ENCODE assay signal across 8 cellular contexts in the genomic region with DNA sequence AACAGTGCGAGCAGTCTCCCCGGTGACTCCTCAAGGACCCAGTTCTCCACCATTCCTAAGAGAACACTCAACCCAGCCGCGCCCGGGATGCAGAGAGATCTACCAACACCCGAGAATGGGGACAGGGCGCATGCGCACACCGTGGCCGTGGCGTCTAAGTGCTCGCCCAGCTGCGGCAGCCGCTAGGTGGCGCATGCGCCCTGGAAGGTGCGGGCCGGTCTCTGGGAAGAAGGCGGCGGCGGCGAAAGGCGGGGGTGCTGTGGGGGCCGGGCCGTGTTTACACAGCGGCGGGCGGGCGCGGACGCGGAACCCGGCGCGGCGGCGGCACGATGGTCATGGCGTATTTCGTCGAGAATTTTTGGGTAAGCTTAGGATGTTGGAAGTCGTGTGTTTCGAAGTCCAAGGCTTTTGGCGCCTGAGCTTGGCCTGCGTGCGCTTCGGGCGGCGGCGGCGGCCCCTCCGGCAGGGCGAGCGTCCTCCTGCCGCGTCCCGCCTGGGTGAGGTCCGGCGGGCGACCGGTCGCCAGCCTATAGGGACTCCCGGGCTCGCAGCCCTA. TPM values are rescaled to one million over a fixed set of nuclear protein-coding genes. Genes with fewer than 3 reads are reported as not detected.
DNase-seq lines count a peak whose midpoint lies in the region; ATAC-seq and TF ChIP-seq lines count a peak whose summit lies in the region.

A gene with protein sequence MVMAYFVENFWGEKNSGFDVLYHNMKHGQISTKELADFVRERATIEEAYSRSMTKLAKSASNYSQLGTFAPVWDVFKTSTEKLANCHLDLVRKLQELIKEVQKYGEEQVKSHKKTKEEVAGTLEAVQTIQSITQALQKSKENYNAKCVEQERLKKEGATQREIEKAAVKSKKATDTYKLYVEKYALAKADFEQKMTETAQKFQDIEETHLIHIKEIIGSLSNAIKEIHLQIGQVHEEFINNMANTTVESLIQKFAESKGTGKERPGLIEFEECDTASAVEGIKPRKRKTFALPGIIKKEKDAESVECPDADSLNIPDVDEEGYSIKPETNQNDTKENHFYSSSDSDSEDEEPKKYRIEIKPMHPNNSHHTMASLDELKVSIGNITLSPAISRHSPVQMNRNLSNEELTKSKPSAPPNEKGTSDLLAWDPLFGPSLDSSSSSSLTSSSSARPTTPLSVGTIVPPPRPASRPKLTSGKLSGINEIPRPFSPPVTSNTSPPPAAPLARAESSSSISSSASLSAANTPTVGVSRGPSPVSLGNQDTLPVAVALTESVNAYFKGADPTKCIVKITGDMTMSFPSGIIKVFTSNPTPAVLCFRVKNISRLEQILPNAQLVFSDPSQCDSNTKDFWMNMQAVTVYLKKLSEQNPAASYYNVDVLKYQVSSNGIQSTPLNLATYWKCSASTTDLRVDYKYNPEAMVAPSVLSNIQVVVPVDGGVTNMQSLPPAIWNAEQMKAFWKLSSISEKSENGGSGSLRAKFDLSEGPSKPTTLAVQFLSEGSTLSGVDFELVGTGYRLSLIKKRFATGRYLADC (plus strand): TSS at position 274 of the 556 bp plus-strand sequence. CDS start 56 bp downstream, at position 330.

- H3K79me2 ChIP-seq in SK-N-SH (ENCODE audit: insufficient read depth) = peaks cover 43% of the 10 kb centered on the region

- no peaks in the 10 kb centered on the region for H3K9me3 ChIP-seq in SK-N-SH

- peaks cover 24% of the 10 kb centered on the region for H3F3A ChIP-seq in SK-N-SH (replicated peaks; ENCODE audit: insufficient read depth)

- peak within 1 kb of the TSS; percentile 50 for H3K27ac Mint-ChIP-seq in activated naive CD8-positive, alpha-beta T cell

- H3K4me1 Mint-ChIP-seq in activated naive CD8-positive, alpha-beta T cell (ENCODE audit: low read depth) = peaks cover 12% of the 10 kb centered on the region

- H3K36me3 Mint-ChIP-seq in activated naive CD8-positive, alpha-beta T cell = peaks cover 2% of the 10 kb centered on the region

- H3K9me3 Mint-ChIP-seq in activated naive CD8-positive, alpha-beta T cell (ENCODE audit: low read depth) = no peaks in the 10 kb centered on the region

- peak within 1 kb of the TSS; percentile 83 for H3K9ac ChIP-seq in SK-N-SH

- H3K4me2 ChIP-seq in SK-N-SH = peak within 1 kb of the TSS; percentile 74

- WGBS in SK-N-SH (ENCODE audit: low lambda C conversion rate) = 0% methylated on average over 2 of the region's 64 CpGs

- peak; percentile 60 for TF ChIP-seq RAD21 in SK-N-SH (IDR thresholded peaks at IDR 0.05; ENCODE audit: low read length)

- H3K36me3 ChIP-seq in SK-N-SH (replicated peaks in 1 of 2; ENCODE audit: control insufficient read depth in 1 of 2, insufficient read depth in 2 of 2, low read length in 1 of 2) = peaks cover 0 to 3% of the 10 kb centered on the region in 2 experiments

- peak within 1 kb of the TSS; percentile 76 for H2AFZ ChIP-seq in SK-N-SH (ENCODE audit: low read depth)

- H3K9me2 ChIP-seq in SK-N-SH = no peaks in the 10 kb centered on the region

- no peak for TF ChIP-seq EP300 in SK-N-SH (IDR thresholded peaks at IDR 0.05; ENCODE audit: borderline replicate concordance in 1 of 2, low read depth in 1 of 2, low read length in 1 of 2)

- no peaks in the 10 kb centered on the region; the same call in 1 of the 2 replicates for H4K20me1 ChIP-seq in SK-N-SH (ENCODE audit: insufficient read depth)

- H3K27me3 Mint-ChIP-seq in activated naive CD8-positive, alpha-beta T cell = peaks cover 43% of the 10 kb centered on the region

- peak; percentile 92 for TF ChIP-seq CTCF in GM10266 (IDR thresholded peaks at IDR 0.05; ENCODE audit: control insufficient read depth, insufficient read depth, low read depth, missing control alignments)
- TF ChIP-seq CTCF in SK-N-SH (IDR thresholded peaks at IDR 0.05) = peak; percentile 63
- peak in 2 of 3 donors; percentile 36 to 49 for TF ChIP-seq CTCF in omental fat pad (IDR thresholded peaks at IDR 0.05)

- peak within 1 kb of the TSS; percentile 69 to 78 for H3K4me3 ChIP-seq in SK-N-SH (ENCODE audit: low read depth in 2 of 2, low read length in 1 of 2)

- peaks cover 5 to 7% of the 10 kb centered on the region in 2 experiments; a peak in 3 of 4 replicates for H3K4me1 ChIP-seq in SK-N-SH (ENCODE audit: control insufficient read depth in 1 of 2, insufficient read depth in 2 of 2, low read depth in 1 of 2, low read length in 1 of 2)

- POLR2A ChIA-PET in SK-N-SH (lab: Yijun Ruan, JAX) = no interaction called here

- peak; percentile 97 for DNase-seq in GM10266 (ENCODE audit: extremely low spot score)
- DNase-seq in NCI-H1092 (lab: John Stamatoyannopoulos, UW) = peak; percentile 90
- peak; percentile 99 for DNase-seq in SK-N-SH
- DNase-seq in glomerular visceral epithelial cell (ENCODE audit: extremely low spot score) = peak; percentile 99
- peak; percentile 98 for DNase-seq in omental fat pad (ENCODE audit: low spot score)

- H3K4me3 Mint-ChIP-seq in activated naive CD8-positive, alpha-beta T cell = peak within 1 kb of the TSS; percentile 95

- H3K27ac ChIP-seq in SK-N-SH (ENCODE audit: low read depth in 2 of 2, low read length in 1 of 2) (peak within 1 kb of the TSS; percentile 80 to 88), temporal lobe (ENCODE audit: low read depth, low read length) (peak within 1 kb of the TSS; percentile 89)

- ATAC-seq in HG02588 (IDR thresholded peaks at IDR 0.05; ENCODE audit: unreplicated experiment) = peak; percentile 92
- ATAC-seq in omental fat pad (ENCODE audit: low FRiP score) = peak; percentile 98

- CTCF ChIA-PET in SK-N-SH (lab: Yijun Ruan, JAX) = interaction anchor here (0.6 to 2.4 kb wide), 25 partner anchors 10 to 736 kb away, joined by 3 to 8 read pairs (median 3); no protein-coding TSS in a partner anchor

- no peaks in the 10 kb centered on the region for H3K27me3 ChIP-seq in SK-N-SH (ENCODE audit: insufficient read depth)

TF ChIP-seq in SK-N-SH, 30 proteins besides CTCF, POLR2A, EP300 and RAD21 (continues in another document):
- peak; percentile 70; the same call in 1 of the 2 replicates for TF ChIP-seq SIN3A (IDR thresholded peaks at IDR 0.05; ENCODE audit: borderline replicate concordance, low read depth, low read length)
- TF ChIP-seq TAF1 (IDR thresholded peaks at IDR 0.05; ENCODE audit: borderline replicate concordance, low read depth, low read length) = peak; percentile 54; the same call in 1 of the 2 replicates
- no peak for TF ChIP-seq GABPA (IDR thresholded peaks at IDR 0.05; ENCODE audit: low read depth)
- TF ChIP-seq, protein P1, sequence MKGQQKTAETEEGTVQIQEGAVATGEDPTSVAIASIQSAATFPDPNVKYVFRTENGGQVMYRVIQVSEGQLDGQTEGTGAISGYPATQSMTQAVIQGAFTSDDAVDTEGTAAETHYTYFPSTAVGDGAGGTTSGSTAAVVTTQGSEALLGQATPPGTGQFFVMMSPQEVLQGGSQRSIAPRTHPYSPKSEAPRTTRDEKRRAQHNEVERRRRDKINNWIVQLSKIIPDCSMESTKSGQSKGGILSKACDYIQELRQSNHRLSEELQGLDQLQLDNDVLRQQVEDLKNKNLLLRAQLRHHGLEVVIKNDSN (IDR thresholded peaks at IDR 0.05; ENCODE audit: borderline replicate concordance, low read depth) = no peak
- TF ChIP-seq MXI1 (IDR thresholded peaks at IDR 0.05; ENCODE audit: low read depth, low read length) = peak; percentile 68; the same call in 1 of the 2 replicates
- TF ChIP-seq, protein P2, sequence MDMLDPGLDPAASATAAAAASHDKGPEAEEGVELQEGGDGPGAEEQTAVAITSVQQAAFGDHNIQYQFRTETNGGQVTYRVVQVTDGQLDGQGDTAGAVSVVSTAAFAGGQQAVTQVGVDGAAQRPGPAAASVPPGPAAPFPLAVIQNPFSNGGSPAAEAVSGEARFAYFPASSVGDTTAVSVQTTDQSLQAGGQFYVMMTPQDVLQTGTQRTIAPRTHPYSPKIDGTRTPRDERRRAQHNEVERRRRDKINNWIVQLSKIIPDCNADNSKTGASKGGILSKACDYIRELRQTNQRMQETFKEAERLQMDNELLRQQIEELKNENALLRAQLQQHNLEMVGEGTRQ (IDR thresholded peaks at IDR 0.05; ENCODE audit: borderline replicate concordance, low read depth, low read length) = no peak
- peak; percentile 62; the same call in 1 of the 2 replicates for TF ChIP-seq POLR2AphosphoS5 (IDR thresholded peaks at IDR 0.05; ENCODE audit: low read depth, low read length)
- TF ChIP-seq, protein P3, sequence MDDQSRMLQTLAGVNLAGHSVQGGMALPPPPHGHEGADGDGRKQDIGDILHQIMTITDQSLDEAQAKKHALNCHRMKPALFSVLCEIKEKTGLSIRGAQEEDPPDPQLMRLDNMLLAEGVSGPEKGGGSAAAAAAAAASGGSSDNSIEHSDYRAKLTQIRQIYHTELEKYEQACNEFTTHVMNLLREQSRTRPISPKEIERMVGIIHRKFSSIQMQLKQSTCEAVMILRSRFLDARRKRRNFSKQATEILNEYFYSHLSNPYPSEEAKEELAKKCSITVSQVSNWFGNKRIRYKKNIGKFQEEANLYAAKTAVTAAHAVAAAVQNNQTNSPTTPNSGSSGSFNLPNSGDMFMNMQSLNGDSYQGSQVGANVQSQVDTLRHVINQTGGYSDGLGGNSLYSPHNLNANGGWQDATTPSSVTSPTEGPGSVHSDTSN (IDR thresholded peaks at IDR 0.05) = no peak
- peak; percentile 10; the same call in 1 of the 2 replicates for TF ChIP-seq ELF1 (IDR thresholded peaks at IDR 0.05)
- TF ChIP-seq, protein P4, sequence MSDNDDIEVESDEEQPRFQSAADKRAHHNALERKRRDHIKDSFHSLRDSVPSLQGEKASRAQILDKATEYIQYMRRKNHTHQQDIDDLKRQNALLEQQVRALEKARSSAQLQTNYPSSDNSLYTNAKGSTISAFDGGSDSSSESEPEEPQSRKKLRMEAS (IDR thresholded peaks at IDR 0.05; ENCODE audit: low read depth) = peak; percentile 72; the same call in 1 of the 2 replicates
- no peak for TF ChIP-seq JUND (IDR thresholded peaks at IDR 0.05)
- no peak for TF ChIP-seq FOXJ3 (CRISPR knock-in tag; IDR thresholded peaks at IDR 0.05)
- TF ChIP-seq CHD2 (IDR thresholded peaks at IDR 0.05; ENCODE audit: low read length, partially characterized antibody) = no peak
- no peak; the same call in 1 of the 2 replicates for TF ChIP-seq NFIC (IDR thresholded peaks at IDR 0.05; ENCODE audit: borderline replicate concordance)
- no peak for TF ChIP-seq EZH2phosphoT487 (IDR thresholded peaks at IDR 0.05; ENCODE audit: borderline replicate concordance, low read depth)
- TF ChIP-seq NRF1 (IDR thresholded peaks at IDR 0.05; ENCODE audit: low read depth, low read length) = peak; percentile 83
- no peak for TF ChIP-seq RCOR1 (IDR thresholded peaks at IDR 0.05; ENCODE audit: low read length)

RNA-seq across cellular contexts. Expression of the gene that starts here (rescaled TPM):
- polyA plus RNA-seq in SK-N-SH (2012; rRNA removed) = 5.0 and 5.2 TPM in 2 replicates
- 4.7 and 5.7 TPM in 2 replicates for polyA plus RNA-seq in SK-N-SH (2012; cell fraction: cytosol; rRNA removed)
- 3.4 and 13.3 TPM in 2 replicates for polyA plus RNA-seq in SK-N-SH (2012; cell fraction: nucleus; rRNA removed)
- 10 to 100 TPM; 25.3 to 39.9 (median 31.0) TPM for total RNA-seq in omental fat pad
- total RNA-seq in temporal lobe = 47.5 TPM

Comparison
In these comparisons a context has a peak if more than half of its experiments do, and no peak if none do; other contexts are left out.
1. Peak in every context shown above with its lines: DNase-seq, ATAC-seq, H3K4me3 ChIP-seq and H3K27ac ChIP-seq.